ENCODE assay signal across 8 cellular contexts in the genomic region with DNA sequence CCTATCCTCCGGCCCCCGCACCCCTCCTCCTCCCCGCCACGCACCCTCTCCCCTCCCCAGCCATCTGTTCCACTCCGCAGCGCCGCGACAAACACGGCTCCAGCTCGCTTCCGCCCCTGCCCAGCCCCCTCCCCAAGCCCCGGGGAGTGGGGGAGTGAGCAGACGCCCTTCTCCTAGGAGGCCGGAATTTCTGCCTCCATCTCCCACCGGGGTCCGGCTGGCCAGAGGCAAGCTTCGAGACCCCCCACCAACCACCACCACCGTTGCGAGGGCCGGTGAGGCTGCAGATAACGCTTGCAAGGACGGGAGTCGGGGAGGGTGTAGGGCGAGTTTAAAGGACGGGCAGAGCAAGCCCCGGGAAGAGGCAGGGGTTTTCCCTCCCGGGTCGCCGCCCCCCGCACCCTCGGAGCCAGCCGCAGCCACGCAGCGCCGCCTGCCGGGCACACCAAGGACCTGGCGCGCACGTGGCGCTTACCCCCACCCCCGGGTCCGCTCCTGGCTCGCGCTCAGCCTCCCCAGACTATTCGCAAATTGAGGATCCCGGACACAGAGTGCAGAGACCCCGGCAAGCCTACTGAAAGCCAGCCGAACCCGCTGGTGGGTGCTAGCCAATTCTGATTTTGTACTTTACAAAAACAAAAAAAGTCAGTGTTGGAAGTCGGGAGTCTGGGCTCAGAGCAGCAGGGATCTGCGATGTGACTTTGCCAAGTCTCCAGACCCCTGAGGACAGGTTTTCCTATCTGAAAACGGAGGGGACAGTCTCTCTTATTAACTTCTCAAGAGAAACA. TPM values are rescaled to one million over a fixed set of nuclear protein-coding genes. Genes with fewer than 3 reads are reported as not detected.
DNase-seq lines count a peak whose midpoint lies in the region; ATAC-seq, FAIRE-seq and TF ChIP-seq lines count a peak whose summit lies in the region.

No MANE protein-coding gene starts in this region.

- H3K9me3 ChIP-seq in endothelial cell of umbilical vein (replicated peaks; ENCODE audit: control insufficient read depth, insufficient read depth, low read length) (no peaks in the 10 kb centered on the region), neuron (ENCODE audit: low read length) (no peaks in the 10 kb centered on the region), upper lobe of right lung (no peaks in the 10 kb centered on the region)

- H3K27me3 ChIP-seq in endothelial cell of umbilical vein (ENCODE audit: control insufficient read depth in 2 of 2, insufficient read depth in 2 of 2, low read length in 2 of 2) (peaks cover 3 to 6% of the 10 kb centered on the region in 2 experiments), neuron (ENCODE audit: insufficient read depth, low read length) (peaks cover 5% of the 10 kb centered on the region), upper lobe of right lung (peaks cover 9% of the 10 kb centered on the region)

- peak; percentile 71 for ATAC-seq in activated CD8-positive, alpha-beta T cell treated with anti-CD3 and anti-CD28 coated beads, Interleukin-2, amount 10 ng/mL, durations not matched to agents 7 days and 5 days
- ATAC-seq in upper lobe of right lung: peak; percentile 56

- DNase-seq in NCI-H345 (lab: John Stamatoyannopoulos, UW) (peak; percentile 27), NCI-H345 treated with DMSO at 0.1 percent for 48 hours (lab: John Stamatoyannopoulos, UW; ENCODE audit: unreplicated experiment) (no peak), NCI-H146 treated with DMSO at 0.1 percent for 48 hours (lab: John Stamatoyannopoulos, UW; ENCODE audit: unreplicated experiment) (peak; percentile 26), endothelial cell of umbilical vein (ENCODE audit: low read depth, low spot score) (peak; percentile 37), upper lobe of right lung (peak; percentile 74), NCI-H2081 treated with DMSO at 0.1 percent for 48 hours (lab: John Stamatoyannopoulos, UW) (no peak)
- peak; percentile 61 for DNase-seq in activated CD8-positive, alpha-beta T cell treated with anti-CD3 and anti-CD28 coated beads, Interleukin-2, amount 10 ng/mL, durations not matched to agents 7 days and 5 days

- H3K27ac Mint-ChIP-seq in activated CD8-positive, alpha-beta T cell treated with anti-CD3 and anti-CD28 coated beads, Interleukin-2, amount 10 ng/mL, durations not matched to agents 7 days and 5 days: no peak overlapping the region

- H4K20me1 ChIP-seq in endothelial cell of umbilical vein (replicated peaks; ENCODE audit: control insufficient read depth, extremely low read depth, insufficient read depth, low read length): no peaks in the 10 kb centered on the region

- H2AFZ ChIP-seq in endothelial cell of umbilical vein (ENCODE audit: low read depth, low read length) (peak overlapping the region; percentile 55), neuron (ENCODE audit: low read depth, low read length) (peak overlapping the region; percentile 94)

- peaks cover 30% of the 10 kb centered on the region for H3K27me3 Mint-ChIP-seq in activated CD8-positive, alpha-beta T cell treated with anti-CD3 and anti-CD28 coated beads, Interleukin-2, amount 10 ng/mL, durations not matched to agents 7 days and 5 days (ENCODE audit: low read depth)

- FAIRE-seq in endothelial cell of umbilical vein (lab: Jason Lieb, UNC): no peak

- no peaks in the 10 kb centered on the region for H3K79me2 ChIP-seq in endothelial cell of umbilical vein (ENCODE audit: control insufficient read depth, insufficient read depth, low read length)

- H3K9me1 ChIP-seq in endothelial cell of umbilical vein (replicated peaks; ENCODE audit: control insufficient read depth, extremely low read depth, insufficient read depth, low read length): no peaks in the 10 kb centered on the region

- BruUV-seq in endothelial cell of umbilical vein (replicated peaks; lab: Mats Ljungman, UMichigan): no TSS peak

- H3K4me3 Mint-ChIP-seq in activated CD8-positive, alpha-beta T cell treated with anti-CD3 and anti-CD28 coated beads, Interleukin-2, amount 10 ng/mL, durations not matched to agents 7 days and 5 days: no peak overlapping the region

- H3K9me3 Mint-ChIP-seq in activated CD8-positive, alpha-beta T cell treated with anti-CD3 and anti-CD28 coated beads, Interleukin-2, amount 10 ng/mL, durations not matched to agents 7 days and 5 days (ENCODE audit: insufficient read depth): no peaks in the 10 kb centered on the region

- H3K4me1 Mint-ChIP-seq in activated CD8-positive, alpha-beta T cell treated with anti-CD3 and anti-CD28 coated beads, Interleukin-2, amount 10 ng/mL, durations not matched to agents 7 days and 5 days (ENCODE audit: low read depth): peaks cover 10% of the 10 kb centered on the region

- intact Hi-C loops in endothelial cell of umbilical vein (cut with micrococcal nuclease) (loop anchor here (1.0 kb wide), 1 partner anchor 25 kb away; no protein-coding TSS in a partner anchor), upper lobe of right lung (cut with DNase I) (no loop called here)

- TF ChIP-seq CTCF in endothelial cell of umbilical vein (IDR thresholded peaks at IDR 0.05; ENCODE audit: extremely low read depth in 1 of 2, insufficient read depth in 1 of 2, low read depth in 1 of 2, low read length in 2 of 2) (peak; percentile 78 to 90), upper lobe of right lung (IDR thresholded peaks at IDR 0.05) (peak; percentile 61)

- H3K36me3 ChIP-seq in endothelial cell of umbilical vein (ENCODE audit: control insufficient read depth in 2 of 2, extremely low read depth in 1 of 2, insufficient read depth in 2 of 2, low read length in 2 of 2) (peaks cover 0 to under 1% of the 10 kb centered on the region in 2 experiments), neuron (ENCODE audit: insufficient read depth, low read length) (no peaks in the 10 kb centered on the region), upper lobe of right lung (peaks cover 25% of the 10 kb centered on the region)

- peak overlapping the region; percentile 16 for H3K4me2 ChIP-seq in endothelial cell of umbilical vein (ENCODE audit: insufficient read depth, low read length)

- no peak overlapping the region for H3K27ac ChIP-seq in endothelial cell of umbilical vein (ENCODE audit: insufficient read depth, low read depth, low read length)
- H3K27ac ChIP-seq in upper lobe of right lung: no peak overlapping the region

- CTCF ChIA-PET in activated CD8-positive, alpha-beta T cell treated with anti-CD3 and anti-CD28 coated beads, Interleukin-2, amount 10 ng/mL, durations not matched to agents 7 days and 5 days (lab: Charles Lee): interaction anchor here (0.7 to 9.8 kb wide), 22 partner anchors 9 to 162 kb away, joined by 3 to 239 read pairs (median 4); a partner anchor contains a TSS
- CTCF ChIA-PET in endothelial cell of umbilical vein (lab: Charles Lee): interaction anchor here (0.7 to 9.9 kb wide), 12 partner anchors 10 to 157 kb away, joined by 3 to 152 read pairs (median 5); a partner anchor contains a TSS

- peaks cover 18% of the 10 kb centered on the region for H3K36me3 Mint-ChIP-seq in activated CD8-positive, alpha-beta T cell treated with anti-CD3 and anti-CD28 coated beads, Interleukin-2, amount 10 ng/mL, durations not matched to agents 7 days and 5 days (ENCODE audit: low read depth)

- TF ChIP-seq POLR2A in endothelial cell of umbilical vein (IDR thresholded peaks at IDR 0.05; ENCODE audit: low read depth, low read length): no peak

- H3K4me3 ChIP-seq in endothelial cell of umbilical vein (replicated peaks in 1 of 3; ENCODE audit: insufficient read depth in 1 of 3, low read depth in 1 of 3, low read length in 3 of 3): peak overlapping the region in 2 of 3 experiments; percentile 14 to 35
- H3K4me3 ChIP-seq in neuron (ENCODE audit: low read length): peak overlapping the region; percentile 51
- H3K4me3 ChIP-seq in upper lobe of right lung: peak overlapping the region; percentile 14

- H3K9ac ChIP-seq in endothelial cell of umbilical vein (replicated peaks; ENCODE audit: extremely low read depth, insufficient read depth, low read length): no peak overlapping the region

- H3K4me1 ChIP-seq in endothelial cell of umbilical vein (ENCODE audit: control insufficient read depth, extremely low read depth, insufficient read depth, low read length): peaks cover 3% of the 10 kb centered on the region
- peaks cover 35% of the 10 kb centered on the region for H3K4me1 ChIP-seq in neuron (ENCODE audit: insufficient read depth, low read length)
- peaks cover 10% of the 10 kb centered on the region for H3K4me1 ChIP-seq in upper lobe of right lung

- dilution Hi-C loops in endothelial cell of umbilical vein (cut with MboI; ENCODE audit: extremely low pct_ligation_motif_present, low sequenced_read_pairs): no loop called here

- POLR2A ChIA-PET in activated CD8-positive, alpha-beta T cell treated with anti-CD3 and anti-CD28 coated beads, Interleukin-2, amount 10 ng/mL, durations not matched to agents 7 days and 5 days (lab: Charles Lee): interaction anchor here (1.0 kb wide), 1 partner anchor 229 kb away, joined by 3 read pairs; no protein-coding TSS in a partner anchor
- POLR2A ChIA-PET in endothelial cell of umbilical vein (lab: Charles Lee): no interaction called here

RNA-seq across cellular contexts. Expression of a gene that starts 22.6 kb away (rescaled TPM):
- total RNA-seq in activated CD8-positive, alpha-beta T cell treated with anti-CD3 and anti-CD28 coated beads, Interleukin-2, amount 10 ng/mL, durations not matched to agents 7 days and 5 days: under 1 TPM; 0.47 to 0.57 TPM
- total RNA-seq in endothelial cell of umbilical vein (0.83 and 1.3 TPM in 2 replicates), upper lobe of right lung (3.2 TPM)
- polyA plus RNA-seq in endothelial cell of umbilical vein: 0.18 and 0.35 TPM in 2 replicates
- 0.08 and 0.45 TPM in 2 replicates for polyA plus RNA-seq in endothelial cell of umbilical vein (2011; cell fraction: cytosol; rRNA removed)
- not detected in 2 replicates for polyA plus RNA-seq in endothelial cell of umbilical vein (2011; cell fraction: nucleus; rRNA removed)
- 0.36 and 0.70 TPM in 2 replicates for polyA plus RNA-seq in endothelial cell of umbilical vein (2012)
- 1.2 TPM in 1 of 2 replicates, not detected in the other for polyA minus RNA-seq in endothelial cell of umbilical vein
- polyA minus RNA-seq in endothelial cell of umbilical vein (2011; cell fraction: cytosol; rRNA and poly(A)+ RNA removed): 4.0 TPM
- not detected in 2 replicates for polyA minus RNA-seq in endothelial cell of umbilical vein (2011; cell fraction: nucleus; rRNA and poly(A)+ RNA removed)

RNA-seq across cellular contexts. Expression of a gene that starts 32.5 kb away (rescaled TPM):
- 10 to 100 TPM; 26.4 to 28.4 TPM for total RNA-seq in activated CD8-positive, alpha-beta T cell treated with anti-CD3 and anti-CD28 coated beads, Interleukin-2, amount 10 ng/mL, durations not matched to agents 7 days and 5 days
- total RNA-seq in endothelial cell of umbilical vein: 11.3 and 13.7 TPM in 2 replicates
- 19.5 and 22.7 TPM in 2 replicates for polyA plus RNA-seq in endothelial cell of umbilical vein
- polyA plus RNA-seq in endothelial cell of umbilical vein (2011; cell fraction: cytosol; rRNA removed): 12.6 and 12.9 TPM in 2 replicates
- polyA plus RNA-seq in endothelial cell of umbilical vein (2011; cell fraction: nucleus; rRNA removed): 30.0 and 33.0 TPM in 2 replicates
- polyA plus RNA-seq in endothelial cell of umbilical vein (2012): 8.6 and 11.4 TPM in 2 replicates
- 23.6 and 25.1 TPM in 2 replicates for polyA minus RNA-seq in endothelial cell of umbilical vein
- 2.3 TPM for polyA minus RNA-seq in endothelial cell of umbilical vein (2011; cell fraction: cytosol; rRNA and poly(A)+ RNA removed)
- 16.7 and 21.5 TPM in 2 replicates for polyA minus RNA-seq in endothelial cell of umbilical vein (2011; cell fraction: nucleus; rRNA and poly(A)+ RNA removed)
- total RNA-seq in upper lobe of right lung: 12.4 TPM

RNA-seq across cellular contexts. Expression of a gene that starts 47.6 kb away (rescaled TPM):
- total RNA-seq in activated CD8-positive, alpha-beta T cell treated with anti-CD3 and anti-CD28 coated beads, Interleukin-2, amount 10 ng/mL, durations not matched to agents 7 days and 5 days: 10 to 100 TPM; 65.4 to 65.8 TPM
- 64.2 and 105 TPM in 2 replicates for total RNA-seq in endothelial cell of umbilical vein
- 109 and 128 TPM in 2 replicates for polyA plus RNA-seq in endothelial cell of umbilical vein
- polyA plus RNA-seq in endothelial cell of umbilical vein (2011; cell fraction: cytosol; rRNA removed): 122 and 165 TPM in 2 replicates
- 43.4 and 47.7 TPM in 2 replicates for polyA plus RNA-seq in endothelial cell of umbilical vein (2011; cell fraction: nucleus; rRNA removed)
- polyA plus RNA-seq in endothelial cell of umbilical vein (2012): 97.8 and 133 TPM in 2 replicates
- polyA minus RNA-seq in endothelial cell of umbilical vein: 46.9 and 56.5 TPM in 2 replicates
- polyA minus RNA-seq in endothelial cell of umbilical vein (2011; cell fraction: cytosol; rRNA and poly(A)+ RNA removed): 16.3 TPM
- 9.0 and 10.6 TPM in 2 replicates for polyA minus RNA-seq in endothelial cell of umbilical vein (2011; cell fraction: nucleus; rRNA and poly(A)+ RNA removed)
- total RNA-seq in upper lobe of right lung: 34.7 TPM

RNA-seq across cellular contexts. Expression of a gene that starts 54.4 kb away (rescaled TPM):
- total RNA-seq in activated CD8-positive, alpha-beta T cell treated with anti-CD3 and anti-CD28 coated beads, Interleukin-2, amount 10 ng/mL, durations not matched to agents 7 days and 5 days: not detected
- total RNA-seq in endothelial cell of umbilical vein (not detected in 2 replicates), upper lobe of right lung (not detected)
- not detected in 2 replicates for polyA plus RNA-seq in endothelial cell of umbilical vein
- polyA plus RNA-seq in endothelial cell of umbilical vein (2011; cell fraction: cytosol; rRNA removed): not detected in 2 replicates
- not detected in 2 replicates for polyA plus RNA-seq in endothelial cell of umbilical vein (2011; cell fraction: nucleus; rRNA removed)
- polyA plus RNA-seq in endothelial cell of umbilical vein (2012): not detected in 2 replicates
- polyA minus RNA-seq in endothelial cell of umbilical vein: not detected in 2 replicates
- not detected for polyA minus RNA-seq in endothelial cell of umbilical vein (2011; cell fraction: cytosol; rRNA and poly(A)+ RNA removed)
- polyA minus RNA-seq in endothelial cell of umbilical vein (2011; cell fraction: nucleus; rRNA and poly(A)+ RNA removed): not detected in 2 replicates

RNA-seq across cellular contexts. Expression of a gene that starts 56.1 kb away (rescaled TPM):
- 100 to 1,000 TPM; 103 to 120 TPM for total RNA-seq in activated CD8-positive, alpha-beta T cell treated with anti-CD3 and anti-CD28 coated beads, Interleukin-2, amount 10 ng/mL, durations not matched to agents 7 days and 5 days
- total RNA-seq in endothelial cell of umbilical vein (68.9 and 89.4 TPM in 2 replicates), upper lobe of right lung (117 TPM)
- 104 and 124 TPM in 2 replicates for polyA plus RNA-seq in endothelial cell of umbilical vein
- polyA plus RNA-seq in endothelial cell of umbilical vein (2011; cell fraction: cytosol; rRNA removed): 58.7 and 78.4 TPM in 2 replicates
- polyA plus RNA-seq in endothelial cell of umbilical vein (2011; cell fraction: nucleus; rRNA removed): 65.8 and 66.7 TPM in 2 replicates
- polyA plus RNA-seq in endothelial cell of umbilical vein (2012): 60.8 and 67.1 TPM in 2 replicates
- 117 and 119 TPM in 2 replicates for polyA minus RNA-seq in endothelial cell of umbilical vein
- not detected for polyA minus RNA-seq in endothelial cell of umbilical vein (2011; cell fraction: cytosol; rRNA and poly(A)+ RNA removed)
- 29.2 and 38.5 TPM in 2 replicates for polyA minus RNA-seq in endothelial cell of umbilical vein (2011; cell fraction: nucleus; rRNA and poly(A)+ RNA removed)

Comparison
In these comparisons a context has a peak if more than half of its experiments do, and no peak if none do; other contexts are left out.
1. DNase-seq: peak in NCI-H345 (single experiment), NCI-H146 treated with DMSO at 0.1 percent for 48 hours (single experiment), activated CD8-positive, alpha-beta T cell treated with anti-CD3 and anti-CD28 coated beads, Interleukin-2, amount 10 ng/mL, durations not matched to agents 7 days and 5 days (single experiment), endothelial cell of umbilical vein (single experiment) and upper lobe of right lung (single experiment); none in NCI-H345 treated with DMSO at 0.1 percent for 48 hours (single experiment) and NCI-H2081 treated with DMSO at 0.1 percent for 48 hours (single experiment).
2. Peak in every context shown above with its lines, with median percentiles within 50 percentile points of each other: H3K4me3 ChIP-seq.